Comparison of ENCODE assay signal across 2 cellular contexts in genomic region chr16:1159325-1159972, GRCh38.
TF ChIP-seq lines count a peak whose summit lies in the region.

No MANE protein-coding gene starts in this region.

TF ChIP-seq in SK-N-SH, 30 proteins besides CTCF, POLR2A, EP300 and RAD21 (continued from another document):
- TF ChIP-seq, protein P1, sequence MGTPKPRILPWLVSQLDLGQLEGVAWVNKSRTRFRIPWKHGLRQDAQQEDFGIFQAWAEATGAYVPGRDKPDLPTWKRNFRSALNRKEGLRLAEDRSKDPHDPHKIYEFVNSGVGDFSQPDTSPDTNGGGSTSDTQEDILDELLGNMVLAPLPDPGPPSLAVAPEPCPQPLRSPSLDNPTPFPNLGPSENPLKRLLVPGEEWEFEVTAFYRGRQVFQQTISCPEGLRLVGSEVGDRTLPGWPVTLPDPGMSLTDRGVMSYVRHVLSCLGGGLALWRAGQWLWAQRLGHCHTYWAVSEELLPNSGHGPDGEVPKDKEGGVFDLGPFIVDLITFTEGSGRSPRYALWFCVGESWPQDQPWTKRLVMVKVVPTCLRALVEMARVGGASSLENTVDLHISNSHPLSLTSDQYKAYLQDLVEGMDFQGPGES (IDR thresholded peaks at IDR 0.05; ENCODE audit: low read depth, low read length), result no peak
- TF ChIP-seq RCOR1 (IDR thresholded peaks at IDR 0.05; ENCODE audit: low read length), result no peak
- TF ChIP-seq GABPA (IDR thresholded peaks at IDR 0.05; ENCODE audit: low read depth), result no peak
- no peak for TF ChIP-seq TEAD4 (IDR thresholded peaks at IDR 0.05; ENCODE audit: borderline replicate concordance, insufficient read depth)
- TF ChIP-seq POLR2AphosphoS5 (IDR thresholded peaks at IDR 0.05; ENCODE audit: low read depth, low read length), result no peak
- no peak for TF ChIP-seq TCF12 (IDR thresholded peaks at IDR 0.05)
- no peak for TF ChIP-seq YY1 (IDR thresholded peaks at IDR 0.05; ENCODE audit: low read depth)
- TF ChIP-seq REST (IDR thresholded peaks at IDR 0.05; ENCODE audit: low read depth, low read length), result no peak
- TF ChIP-seq MXI1 (IDR thresholded peaks at IDR 0.05; ENCODE audit: low read depth, low read length), result no peak
- TF ChIP-seq NRF1 (IDR thresholded peaks at IDR 0.05; ENCODE audit: low read depth, low read length), result no peak
- TF ChIP-seq RXRA (IDR thresholded peaks at IDR 0.05; ENCODE audit: borderline replicate concordance, low read depth), result no peak
- TF ChIP-seq, protein P2, sequence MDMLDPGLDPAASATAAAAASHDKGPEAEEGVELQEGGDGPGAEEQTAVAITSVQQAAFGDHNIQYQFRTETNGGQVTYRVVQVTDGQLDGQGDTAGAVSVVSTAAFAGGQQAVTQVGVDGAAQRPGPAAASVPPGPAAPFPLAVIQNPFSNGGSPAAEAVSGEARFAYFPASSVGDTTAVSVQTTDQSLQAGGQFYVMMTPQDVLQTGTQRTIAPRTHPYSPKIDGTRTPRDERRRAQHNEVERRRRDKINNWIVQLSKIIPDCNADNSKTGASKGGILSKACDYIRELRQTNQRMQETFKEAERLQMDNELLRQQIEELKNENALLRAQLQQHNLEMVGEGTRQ (IDR thresholded peaks at IDR 0.05; ENCODE audit: borderline replicate concordance, low read depth, low read length), result no peak
- no peak for TF ChIP-seq JUND (IDR thresholded peaks at IDR 0.05)

TF ChIP-seq in SK-N-SH treated with all-trans-retinoic acid at 6 μM for 48 hours, 23 proteins besides CTCF, POLR2A, EP300 and RAD21 (continued from another document):
- TF ChIP-seq, protein P3, sequence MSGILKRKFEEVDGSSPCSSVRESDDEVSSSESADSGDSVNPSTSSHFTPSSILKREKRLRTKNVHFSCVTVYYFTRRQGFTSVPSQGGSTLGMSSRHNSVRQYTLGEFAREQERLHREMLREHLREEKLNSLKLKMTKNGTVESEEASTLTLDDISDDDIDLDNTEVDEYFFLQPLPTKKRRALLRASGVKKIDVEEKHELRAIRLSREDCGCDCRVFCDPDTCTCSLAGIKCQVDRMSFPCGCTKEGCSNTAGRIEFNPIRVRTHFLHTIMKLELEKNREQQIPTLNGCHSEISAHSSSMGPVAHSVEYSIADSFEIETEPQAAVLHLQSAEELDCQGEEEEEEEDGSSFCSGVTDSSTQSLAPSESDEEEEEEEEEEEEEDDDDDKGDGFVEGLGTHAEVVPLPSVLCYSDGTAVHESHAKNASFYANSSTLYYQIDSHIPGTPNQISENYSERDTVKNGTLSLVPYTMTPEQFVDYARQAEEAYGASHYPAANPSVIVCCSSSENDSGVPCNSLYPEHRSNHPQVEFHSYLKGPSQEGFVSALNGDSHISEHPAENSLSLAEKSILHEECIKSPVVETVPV (CRISPR knock-in tag; IDR thresholded peaks at IDR 0.05), result no peak
- TF ChIP-seq, protein P4, sequence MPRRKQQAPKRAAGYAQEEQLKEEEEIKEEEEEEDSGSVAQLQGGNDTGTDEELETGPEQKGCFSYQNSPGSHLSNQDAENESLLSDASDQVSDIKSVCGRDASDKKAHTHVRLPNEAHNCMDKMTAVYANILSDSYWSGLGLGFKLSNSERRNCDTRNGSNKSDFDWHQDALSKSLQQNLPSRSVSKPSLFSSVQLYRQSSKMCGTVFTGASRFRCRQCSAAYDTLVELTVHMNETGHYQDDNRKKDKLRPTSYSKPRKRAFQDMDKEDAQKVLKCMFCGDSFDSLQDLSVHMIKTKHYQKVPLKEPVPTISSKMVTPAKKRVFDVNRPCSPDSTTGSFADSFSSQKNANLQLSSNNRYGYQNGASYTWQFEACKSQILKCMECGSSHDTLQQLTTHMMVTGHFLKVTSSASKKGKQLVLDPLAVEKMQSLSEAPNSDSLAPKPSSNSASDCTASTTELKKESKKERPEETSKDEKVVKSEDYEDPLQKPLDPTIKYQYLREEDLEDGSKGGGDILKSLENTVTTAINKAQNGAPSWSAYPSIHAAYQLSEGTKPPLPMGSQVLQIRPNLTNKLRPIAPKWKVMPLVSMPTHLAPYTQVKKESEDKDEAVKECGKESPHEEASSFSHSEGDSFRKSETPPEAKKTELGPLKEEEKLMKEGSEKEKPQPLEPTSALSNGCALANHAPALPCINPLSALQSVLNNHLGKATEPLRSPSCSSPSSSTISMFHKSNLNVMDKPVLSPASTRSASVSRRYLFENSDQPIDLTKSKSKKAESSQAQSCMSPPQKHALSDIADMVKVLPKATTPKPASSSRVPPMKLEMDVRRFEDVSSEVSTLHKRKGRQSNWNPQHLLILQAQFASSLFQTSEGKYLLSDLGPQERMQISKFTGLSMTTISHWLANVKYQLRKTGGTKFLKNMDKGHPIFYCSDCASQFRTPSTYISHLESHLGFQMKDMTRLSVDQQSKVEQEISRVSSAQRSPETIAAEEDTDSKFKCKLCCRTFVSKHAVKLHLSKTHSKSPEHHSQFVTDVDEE (CRISPR knock-in tag; IDR thresholded peaks at IDR 0.05), result no peak
- TF ChIP-seq ZFP30 (CRISPR knock-in tag; IDR thresholded peaks at IDR 0.05), result no peak
- no peak for TF ChIP-seq RARB (CRISPR knock-in tag; IDR thresholded peaks at IDR 0.05)
- TF ChIP-seq BACH2 (CRISPR knock-in tag; IDR thresholded peaks at IDR 0.05; ENCODE audit: borderline replicate concordance), result no peak
- TF ChIP-seq ZNF8 (CRISPR knock-in tag; IDR thresholded peaks at IDR 0.05), result no peak
- TF ChIP-seq CSDC2 (CRISPR knock-in tag; IDR thresholded peaks at IDR 0.05), result no peak
- no peak for TF ChIP-seq ZNF565 (CRISPR knock-in tag; conservative IDR thresholded peaks at IDR 0.05; ENCODE audit: low read depth)
- no peak for TF ChIP-seq ZFP3 (CRISPR knock-in tag; IDR thresholded peaks at IDR 0.05)
- TF ChIP-seq, protein P5, sequence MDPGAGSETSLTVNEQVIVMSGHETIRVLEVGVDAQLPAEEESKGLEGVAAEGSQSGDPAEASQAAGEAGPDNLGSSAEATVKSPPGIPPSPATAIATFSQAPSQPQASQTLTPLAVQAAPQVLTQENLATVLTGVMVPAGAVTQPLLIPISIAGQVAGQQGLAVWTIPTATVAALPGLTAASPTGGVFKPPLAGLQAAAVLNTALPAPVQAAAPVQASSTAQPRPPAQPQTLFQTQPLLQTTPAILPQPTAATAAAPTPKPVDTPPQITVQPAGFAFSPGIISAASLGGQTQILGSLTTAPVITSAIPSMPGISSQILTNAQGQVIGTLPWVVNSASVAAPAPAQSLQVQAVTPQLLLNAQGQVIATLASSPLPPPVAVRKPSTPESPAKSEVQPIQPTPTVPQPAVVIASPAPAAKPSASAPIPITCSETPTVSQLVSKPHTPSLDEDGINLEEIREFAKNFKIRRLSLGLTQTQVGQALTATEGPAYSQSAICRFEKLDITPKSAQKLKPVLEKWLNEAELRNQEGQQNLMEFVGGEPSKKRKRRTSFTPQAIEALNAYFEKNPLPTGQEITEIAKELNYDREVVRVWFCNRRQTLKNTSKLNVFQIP (CRISPR knock-in tag; IDR thresholded peaks at IDR 0.05; ENCODE audit: borderline replicate concordance, low read depth), result no peak
